In the genomic region with DNA sequence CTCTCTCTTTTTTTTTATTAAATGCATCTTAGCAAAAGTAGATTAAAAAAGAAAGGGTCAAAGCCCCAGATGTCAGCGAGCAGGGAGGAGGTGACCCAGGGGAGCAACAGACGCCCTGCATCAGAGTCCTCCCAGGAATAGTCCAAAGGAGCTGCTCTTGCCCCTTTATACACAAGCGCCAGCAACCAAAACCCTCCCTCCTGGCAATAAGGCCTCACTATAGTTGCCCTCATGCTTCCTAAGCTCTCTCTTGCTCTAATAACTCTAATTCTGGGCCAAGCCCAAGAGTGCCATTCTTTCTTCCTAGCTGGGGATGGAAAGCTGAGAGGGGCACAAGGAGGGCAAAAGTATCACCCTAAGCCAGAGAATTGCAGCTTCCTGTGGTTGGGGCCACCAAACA, we compare ENCODE assay signal across 10 cellular contexts. TPM values are rescaled to one million over a fixed set of nuclear protein-coding genes. Genes with fewer than 3 reads are reported as not detected.
DNase-seq lines count a peak whose midpoint lies in the region; ATAC-seq and TF ChIP-seq lines count a peak whose summit lies in the region.
"Had no signal": no experiment of that assay in that cellular context is flagged by ENCODE, and none has a peak within 500 bp of the region (broad histone marks: within the 10 kb centered on the region; RNA-seq: fewer than 3 reads in every experiment).

No MANE protein-coding gene starts in this region.

- intact Hi-C loops in activated CD8-positive, alpha-beta T cell treated with anti-CD3 and anti-CD28 coated beads for 36 hours (cut with micrococcal nuclease), result loop anchor here (10.0 kb wide), 1 partner anchor 190 kb away; a partner anchor contains a TSS
- intact Hi-C loops in gastrocnemius medialis (cut with DNase I; ENCODE audit: low total_unique reads), result no loop called here

- no peak for ATAC-seq in GM23338
- no peak for ATAC-seq in activated CD8-positive, alpha-beta T cell treated with anti-CD3 and anti-CD28 coated beads for 36 hours
- ATAC-seq in gastrocnemius medialis, result no peak
- no peak for ATAC-seq in HG02798 (IDR thresholded peaks at IDR 0.05; ENCODE audit: poor library complexity, unreplicated experiment)

- POLR2A ChIA-PET in activated CD8-positive, alpha-beta T cell treated with anti-CD3 and anti-CD28 coated beads for 36 hours (lab: Charles Lee), result interaction anchor here (0.9 to 2.0 kb wide), 5 partner anchors 8 to 192 kb away, joined by 3 to 14 read pairs (median 3); a partner anchor contains a TSS

- H3K79me2 ChIP-seq in GM23338 (replicated peaks; ENCODE audit: insufficient read depth), result no peaks in the 10 kb centered on the region
- H3K79me2 ChIP-seq in hepatocyte, result peaks cover 2% of the 10 kb centered on the region

- no peaks in the 10 kb centered on the region; the same call in 2 of the 3 replicates for H3K9me3 Mint-ChIP-seq in GM23338
- no peaks in the 10 kb centered on the region for H3K9me3 Mint-ChIP-seq in activated CD8-positive, alpha-beta T cell treated with anti-CD3 and anti-CD28 coated beads for 36 hours

- H3K27me3 ChIP-seq in GM23338 (ENCODE audit: insufficient read depth) (0 out of 2 replicates have a peak, but pooled peaks cover 4% of the 10 kb centered on the region), hepatocyte (no peaks in the 10 kb centered on the region), gastrocnemius medialis (no peaks in the 10 kb centered on the region)

- peak overlapping the region; percentile 93 for H3K27ac ChIP-seq in GM23338 (ENCODE audit: low read depth)
- H3K27ac ChIP-seq in hepatocyte, result peak overlapping the region; percentile 97
- H3K27ac ChIP-seq in gastrocnemius medialis, result peak overlapping the region; percentile 87 to 92 (median 90)

- H3K36me3 ChIP-seq in GM23338 (ENCODE audit: insufficient read depth) (peaks cover 10% of the 10 kb centered on the region; the same call in 1 of the 2 replicates), hepatocyte (replicated peaks; ENCODE audit: insufficient read depth, low read depth) (no peaks in the 10 kb centered on the region), gastrocnemius medialis (peaks cover 0 to 25% of the 10 kb centered on the region in 2 donors)

- peaks cover 54% of the 10 kb centered on the region for H3K36me3 Mint-ChIP-seq in GM23338 (ENCODE audit: low read depth)
- peaks cover 49% of the 10 kb centered on the region for H3K36me3 Mint-ChIP-seq in activated CD8-positive, alpha-beta T cell treated with anti-CD3 and anti-CD28 coated beads for 36 hours (ENCODE audit: low read depth)

- no peak overlapping the region for H2AFZ ChIP-seq in GM23338
- no peak overlapping the region for H2AFZ ChIP-seq in hepatocyte

- H3K4me1 Mint-ChIP-seq in GM23338, result peaks cover 26% of the 10 kb centered on the region
- peaks cover 34% of the 10 kb centered on the region for H3K4me1 Mint-ChIP-seq in activated CD8-positive, alpha-beta T cell treated with anti-CD3 and anti-CD28 coated beads for 36 hours (ENCODE audit: low read depth)

- DNase-seq in GM23338 (ENCODE audit: low spot score), result no peak
- no peak for DNase-seq in activated CD8-positive, alpha-beta T cell treated with anti-CD3 and anti-CD28 coated beads for 36 hours
- DNase-seq in hepatocyte (ENCODE audit: low spot score), result no peak
- DNase-seq in gastrocnemius medialis, result peak in 1 of 2 donors; percentile 11
- no peak for DNase-seq in AG20443 (ENCODE audit: low spot score)
- no peak for DNase-seq in HPDE6-E6E7 (ENCODE audit: extremely low spot score)
- DNase-seq in islet precursor cell, result no peak
- DNase-seq: effector CD8-positive, alpha-beta T cell; NCI-H1417 treated with DMSO at 0.1 percent for 48 hours had no signal

- in situ Hi-C loops in gastrocnemius medialis (cut with MboI; ENCODE audit: low sequenced_read_pairs in 4 of 4), result no loop called here

- H3F3A ChIP-seq in GM23338 (replicated peaks; ENCODE audit: low read depth), result 0 out of 2 replicates have a peak, but pooled peaks cover 4% of the 10 kb centered on the region

- H3K4me3 ChIP-seq in GM23338 (no peak overlapping the region), hepatocyte (no peak overlapping the region), gastrocnemius medialis (no peak overlapping the region)

- H3K27me3 Mint-ChIP-seq in GM23338 (ENCODE audit: insufficient read depth, low read depth, poor library complexity), result peaks cover 21% of the 10 kb centered on the region
- H3K27me3 Mint-ChIP-seq in activated CD8-positive, alpha-beta T cell treated with anti-CD3 and anti-CD28 coated beads for 36 hours, result no peaks in the 10 kb centered on the region

- 82% methylated on average over 3 of the region's 3 CpGs for WGBS in hepatocyte (ENCODE audit: low lambda C conversion rate, missing lambda C conversion rate)

- TF ChIP-seq POLR2A in gastrocnemius medialis (IDR thresholded peaks at IDR 0.05), result no peak

- H3K9me2 ChIP-seq in GM23338 (ENCODE audit: insufficient read depth) (no peaks in the 10 kb centered on the region), hepatocyte (replicated peaks; ENCODE audit: insufficient read depth) (no peaks in the 10 kb centered on the region)

- H3K4me1 ChIP-seq in GM23338 (ENCODE audit: insufficient read depth) (peaks cover 9% of the 10 kb centered on the region), hepatocyte (ENCODE audit: insufficient read depth) (peaks cover 22% of the 10 kb centered on the region), gastrocnemius medialis (peaks cover 74 to 79% of the 10 kb centered on the region in 2 donors)

- H3K27ac Mint-ChIP-seq in GM23338, result peak overlapping the region; percentile 64; the same call in 1 of the 2 replicates
- peak overlapping the region; percentile 64 for H3K27ac Mint-ChIP-seq in activated CD8-positive, alpha-beta T cell treated with anti-CD3 and anti-CD28 coated beads for 36 hours

- TF ChIP-seq CTCF in GM23338 (conservative IDR thresholded peaks at IDR 0.05; ENCODE audit: low read depth in 2 of 2) (no peak), hepatocyte (IDR thresholded peaks at IDR 0.05; ENCODE audit: poor library complexity) (no peak), gastrocnemius medialis (IDR thresholded peaks at IDR 0.05 in 4 of 5, conservative IDR thresholded peaks at IDR 0.05 in 1 of 5) (no peak)
- TF ChIP-seq CTCF in activated CD8-positive, alpha-beta T cell treated with anti-CD3 and anti-CD28 coated beads for 36 hours (IDR thresholded peaks at IDR 0.05), result no peak

- H3K4me2 ChIP-seq in GM23338, result peak overlapping the region; percentile 100
- H3K4me2 ChIP-seq in hepatocyte, result no peak overlapping the region

- CTCF ChIA-PET in activated CD8-positive, alpha-beta T cell treated with anti-CD3 and anti-CD28 coated beads for 36 hours (lab: Charles Lee), result interaction anchor here (0.9 to 9.4 kb wide), 15 partner anchors 8 to 306 kb away, joined by 3 to 122 read pairs (median 7); a partner anchor contains a TSS

- H3K9me3 ChIP-seq in hepatocyte (ENCODE audit: low read depth) (no peaks in the 10 kb centered on the region), gastrocnemius medialis (no peaks in the 10 kb centered on the region)

- H3K4me3 Mint-ChIP-seq in GM23338, result peak overlapping the region; percentile 15; the same call in 1 of the 3 replicates
- H3K4me3 Mint-ChIP-seq in activated CD8-positive, alpha-beta T cell treated with anti-CD3 and anti-CD28 coated beads for 36 hours, result no peak overlapping the region

- H4K20me1 ChIP-seq in GM23338 (replicated peaks; ENCODE audit: insufficient read depth) (no peaks in the 10 kb centered on the region), hepatocyte (ENCODE audit: insufficient read depth, poor library complexity, severe bottlenecking) (no peaks in the 10 kb centered on the region)

RNA-seq across cellular contexts. Expression of a gene that starts 26.3 kb away (rescaled TPM):
- 0.54 and 1.5 TPM in 2 replicates for total RNA-seq in GM23338 (2014; rRNA removed; shearing (Covaris generic))
- polyA plus RNA-seq in GM23338 (2016; fragmentation: Nextera tagmentation; extraction: Ambion mirVana) (0.16 TPM in 1 of 2 replicates, not detected in the other), hepatocyte (0.16 TPM in 1 of 2 replicates, not detected in the other)
- not detected for total RNA-seq in activated CD8-positive, alpha-beta T cell treated with anti-CD3 and anti-CD28 coated beads for 36 hours
- total RNA-seq in hepatocyte (0.92 and 1.1 TPM in 2 replicates), gastrocnemius medialis (1 to 10 TPM in 1 of 4 donors, under 1 TPM in 2, not detected in 1; 0.16 to 1.5 (median 0.36) TPM)

RNA-seq across cellular contexts. Expression of a gene that starts 30.3 kb away (rescaled TPM):
- 2.3 and 3.0 TPM in 2 replicates for total RNA-seq in GM23338 (2014; rRNA removed; shearing (Covaris generic))
- 0.31 TPM in 1 of 2 replicates, not detected in the other for polyA plus RNA-seq in GM23338 (2016; fragmentation: Nextera tagmentation; extraction: Ambion mirVana)
- total RNA-seq in activated CD8-positive, alpha-beta T cell treated with anti-CD3 and anti-CD28 coated beads for 36 hours, result not detected
- 0.44 and 1.5 TPM in 2 replicates for total RNA-seq in hepatocyte
- polyA plus RNA-seq in hepatocyte, result 0.15 and 0.35 TPM in 2 replicates
- total RNA-seq in gastrocnemius medialis, result 10 to 100 TPM in 1 of 4 donors, 1 to 10 TPM in 1, under 1 TPM in 1, not detected in 1; 0.31 to 20.4 (median 1.7) TPM

RNA-seq across cellular contexts. Expression of a gene that starts 39.4 kb away (rescaled TPM):
- total RNA-seq in GM23338 (2014; rRNA removed; shearing (Covaris generic)), result 12.9 and 13.3 TPM in 2 replicates
- polyA plus RNA-seq in GM23338 (2016; fragmentation: Nextera tagmentation; extraction: Ambion mirVana) (13.8 and 14.4 TPM in 2 replicates), hepatocyte (35.8 and 40.8 TPM in 2 replicates)
- not detected for total RNA-seq in activated CD8-positive, alpha-beta T cell treated with anti-CD3 and anti-CD28 coated beads for 36 hours
- total RNA-seq in hepatocyte (16.9 and 18.9 TPM in 2 replicates), gastrocnemius medialis (10 to 100 TPM; 11.8 to 14.5 (median 13.8) TPM)

Comparison
In these comparisons a context has a peak if more than half of its experiments do, and no peak if none do; other contexts are left out.
1. RNA of a gene that starts 39.4 kb away (total RNA-seq): 16.9 to 18.9 TPM in hepatocyte, 11.8 to 14.5 TPM in gastrocnemius medialis and 12.9 to 13.3 TPM in GM23338; not detected in activated CD8-positive, alpha-beta T cell treated with anti-CD3 and anti-CD28 coated beads for 36 hours; every median in the first group is over 10 times any median in the second.
2. Peak in every context shown above with its lines, with median percentiles within 50 percentile points of each other: H3K27ac ChIP-seq.